In genomic region chr3:33798418-33799201, GRCh38 we compare ENCODE assay signal across 1 cellular context.
TF ChIP-seq lines count a peak whose summit lies in the region.

Gene PDCD6IP (plus strand): TSS chr3:33798630. CDS start chr3:33798729, 99 bp downstream.

TF ChIP-seq in HepG2, 621 proteins besides CTCF, POLR2A, EP300 and RAD21 (continued from another document):
- TF ChIP-seq TERF1 (CRISPR knock-in tag; IDR thresholded peaks at IDR 0.05) (peak; percentile 75), KDM3A (CRISPR knock-in tag; IDR thresholded peaks at IDR 0.05; ENCODE audit: low read depth) (peak; percentile 84; the same call in 1 of the 2 replicates), ZNF879 (CRISPR knock-in tag; IDR thresholded peaks at IDR 0.05) (peak; percentile 67; the same call in 1 of the 2 replicates), ZNF850 (CRISPR knock-in tag; conservative IDR thresholded peaks at IDR 0.05) (no peak), AGO1 (IDR thresholded peaks at IDR 0.05; ENCODE audit: low read depth, low read length, poor library complexity, severe bottlenecking) (peak; percentile 76)
